Comparison of ENCODE assay signal across 8 cellular contexts in the genomic region with DNA sequence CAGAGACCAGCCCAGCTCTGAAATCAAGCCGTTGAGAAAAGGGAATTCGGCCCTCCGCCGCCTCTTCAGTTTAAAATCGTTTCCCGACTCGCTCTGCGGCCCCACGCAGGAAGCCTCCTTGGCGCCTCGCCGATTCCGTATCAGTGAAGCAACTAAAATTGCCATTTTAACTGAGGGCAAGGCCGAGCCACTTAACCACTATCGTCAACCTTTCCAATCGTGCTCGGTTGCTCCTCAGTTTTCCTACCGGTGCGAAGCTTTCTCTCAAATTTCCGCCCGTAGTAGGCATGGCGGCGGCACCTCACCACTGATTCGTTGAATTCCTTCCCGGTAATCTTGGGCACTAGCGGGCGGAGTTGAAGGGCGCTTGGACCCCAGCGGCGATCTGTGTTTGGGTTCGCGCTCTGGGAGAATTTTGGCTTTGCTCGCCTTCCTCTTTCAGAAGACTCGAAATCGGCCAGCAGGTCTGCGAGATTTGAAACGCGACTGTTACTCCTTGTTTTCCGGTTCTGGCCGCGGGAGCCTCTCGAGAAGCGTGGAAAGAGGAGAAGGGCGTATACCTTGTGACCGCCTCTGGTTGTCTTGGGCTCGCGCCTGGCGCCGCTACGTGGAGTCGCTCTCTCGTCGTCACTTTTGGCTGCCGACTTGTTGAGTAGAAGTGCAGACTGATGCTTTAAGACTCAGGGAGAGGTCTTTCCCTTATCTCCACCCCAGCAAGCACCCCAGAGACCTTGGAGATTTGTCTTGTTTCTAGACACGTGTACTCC. TPM values are rescaled to one million over a fixed set of nuclear protein-coding genes. Genes with fewer than 3 reads are reported as not detected.
A peak's percentile ranks its signal among the peaks of the same experiment; 100 is the strongest.
DNase-seq lines count a peak whose midpoint lies in the region; ATAC-seq, FAIRE-seq and TF ChIP-seq lines count a peak whose summit lies in the region.

A gene with protein sequence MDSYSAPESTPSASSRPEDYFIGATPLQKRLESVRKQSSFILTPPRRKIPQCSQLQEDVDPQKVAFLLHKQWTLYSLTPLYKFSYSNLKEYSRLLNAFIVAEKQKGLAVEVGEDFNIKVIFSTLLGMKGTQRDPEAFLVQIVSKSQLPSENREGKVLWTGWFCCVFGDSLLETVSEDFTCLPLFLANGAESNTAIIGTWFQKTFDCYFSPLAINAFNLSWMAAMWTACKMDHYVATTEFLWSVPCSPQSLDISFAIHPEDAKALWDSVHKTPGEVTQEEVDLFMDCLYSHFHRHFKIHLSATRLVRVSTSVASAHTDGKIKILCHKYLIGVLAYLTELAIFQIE (minus strand): TSS at position 569 of the 767 bp plus-strand sequence. CDS start 13,584 bp downstream, outside the sequence.
A gene with protein sequence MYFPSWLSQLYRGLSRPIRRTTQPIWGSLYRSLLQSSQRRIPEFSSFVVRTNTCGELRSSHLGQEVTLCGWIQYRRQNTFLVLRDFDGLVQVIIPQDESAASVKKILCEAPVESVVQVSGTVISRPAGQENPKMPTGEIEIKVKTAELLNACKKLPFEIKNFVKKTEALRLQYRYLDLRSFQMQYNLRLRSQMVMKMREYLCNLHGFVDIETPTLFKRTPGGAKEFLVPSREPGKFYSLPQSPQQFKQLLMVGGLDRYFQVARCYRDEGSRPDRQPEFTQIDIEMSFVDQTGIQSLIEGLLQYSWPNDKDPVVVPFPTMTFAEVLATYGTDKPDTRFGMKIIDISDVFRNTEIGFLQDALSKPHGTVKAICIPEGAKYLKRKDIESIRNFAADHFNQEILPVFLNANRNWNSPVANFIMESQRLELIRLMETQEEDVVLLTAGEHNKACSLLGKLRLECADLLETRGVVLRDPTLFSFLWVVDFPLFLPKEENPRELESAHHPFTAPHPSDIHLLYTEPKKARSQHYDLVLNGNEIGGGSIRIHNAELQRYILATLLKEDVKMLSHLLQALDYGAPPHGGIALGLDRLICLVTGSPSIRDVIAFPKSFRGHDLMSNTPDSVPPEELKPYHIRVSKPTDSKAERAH (plus strand): TSS at position 359 of the 767 bp plus-strand sequence. CDS start 557 bp downstream, outside the sequence.

- no peaks in the 10 kb centered on the region for H3K9me3 Mint-ChIP-seq in astrocyte (ENCODE audit: unreplicated experiment)

- peak within 1 kb of the TSS; percentile 97 for H3K4me3 Mint-ChIP-seq in astrocyte (ENCODE audit: unreplicated experiment)

- peaks cover 9% of the 10 kb centered on the region for H3K4me1 Mint-ChIP-seq in astrocyte (ENCODE audit: low read depth, unreplicated experiment)

- H3K4me1 ChIP-seq in astrocyte (ENCODE audit: insufficient read depth, low read length) (no peaks in the 10 kb centered on the region), right cardiac atrium (ENCODE audit: control insufficient read depth, insufficient read depth, low read length) (no peaks in the 10 kb centered on the region), aorta (ENCODE audit: control insufficient read depth in 1 of 2, insufficient read depth in 2 of 2, low read length in 2 of 2) (peaks cover 0 to 2% of the 10 kb centered on the region in 2 donors)

- H2AFZ ChIP-seq in astrocyte (ENCODE audit: low read depth, low read length), result peak within 1 kb of the TSS; percentile 89

- H3K9ac ChIP-seq in astrocyte (ENCODE audit: low read length), result peak within 1 kb of the TSS; percentile 91

- H3K4me3 ChIP-seq in astrocyte (ENCODE audit: insufficient read depth, low read depth, low read length) (peak within 1 kb of the TSS; percentile 99), right cardiac atrium (ENCODE audit: low read length) (peak within 1 kb of the TSS; percentile 88), aorta (ENCODE audit: low read length in 2 of 2) (peak within 1 kb of the TSS; percentile 53 to 98)

- TF ChIP-seq POLR2A in GM18505 (IDR thresholded peaks at IDR 0.05; ENCODE audit: borderline replicate concordance, extremely low read depth, insufficient read depth, insufficient read length), result peak; percentile 66

- ATAC-seq in GM18505 (IDR thresholded peaks at IDR 0.05; ENCODE audit: unreplicated experiment), result peak; percentile 74
- ATAC-seq in HG02973 (IDR thresholded peaks at IDR 0.05; ENCODE audit: unreplicated experiment), result peak; percentile 78
- peak; percentile 98 to 99 for ATAC-seq in right cardiac atrium
- ATAC-seq in aorta (ENCODE audit: low FRiP score), result peak; percentile 100

- H3K27ac Mint-ChIP-seq in astrocyte (ENCODE audit: unreplicated experiment), result peak within 1 kb of the TSS; percentile 99

- H3K27me3 Mint-ChIP-seq in astrocyte (ENCODE audit: low read depth, unreplicated experiment), result no peaks in the 10 kb centered on the region

- H3K9me3 ChIP-seq in astrocyte (ENCODE audit: insufficient read depth, low read depth, low read length), result no peaks in the 10 kb centered on the region
- no peaks in the 10 kb centered on the region for H3K9me3 ChIP-seq in right cardiac atrium (ENCODE audit: control insufficient read depth, low read length)
- no peaks in the 10 kb centered on the region for H3K9me3 ChIP-seq in aorta (ENCODE audit: control insufficient read depth, low read length)

- H3K79me2 ChIP-seq in astrocyte (ENCODE audit: insufficient read depth, low read length), result peaks cover 46% of the 10 kb centered on the region

- H3K36me3 ChIP-seq in astrocyte (ENCODE audit: insufficient read depth, low read length), result no peaks in the 10 kb centered on the region
- H3K36me3 ChIP-seq in aorta (ENCODE audit: control insufficient read depth in 1 of 2, insufficient read depth in 2 of 2, low read length in 1 of 2), result no peaks in the 10 kb centered on the region

- peak within 1 kb of the TSS; percentile 98 for H3K4me2 ChIP-seq in astrocyte (ENCODE audit: low read length)

- intact Hi-C loops in right cardiac atrium (cut with DNase I), result loop anchor here (5.0 to 10.0 kb wide), 4 partner anchors 390 to 1080 kb away; no protein-coding TSS in a partner anchor
- intact Hi-C loops in aorta (cut with DNase I), result loop anchor here (2.0 to 5.0 kb wide), 4 partner anchors 44 to 407 kb away; a partner anchor contains a TSS

- peak; percentile 96 for DNase-seq in NCI-H2029 (lab: John Stamatoyannopoulos, UW)
- DNase-seq in T-helper 22 cell (ENCODE audit: low read depth), result peak; percentile 87
- DNase-seq in astrocyte (ENCODE audit: low read depth), result peak; percentile 97
- peak; percentile 97 to 99 (median 97) for DNase-seq in right cardiac atrium
- peak; percentile 97 for DNase-seq in putamen (ENCODE audit: low spot score)
- peak; percentile 98 for DNase-seq in aorta

- peak within 1 kb of the TSS; percentile 93 for H3K27ac ChIP-seq in astrocyte (ENCODE audit: low read depth, low read length)
- peak within 1 kb of the TSS; percentile 99 for H3K27ac ChIP-seq in right cardiac atrium (ENCODE audit: low read length)
- H3K27ac ChIP-seq in aorta (ENCODE audit: low read depth in 1 of 2, low read length in 2 of 2), result peak within 1 kb of the TSS; percentile 46 to 92

- WGBS in right cardiac atrium, result under 1% methylated on average over 55 of the region's 55 CpGs
- WGBS in aorta, 2 donors, result 0% methylated on average over 55 of the region's 55 CpGs

- FAIRE-seq in astrocyte (lab: Jason Lieb, UNC), result no peak

- H3K27me3 ChIP-seq in astrocyte (ENCODE audit: insufficient read depth, low read length) (no peaks in the 10 kb centered on the region), right cardiac atrium (ENCODE audit: control insufficient read depth, insufficient read depth) (no peaks in the 10 kb centered on the region), aorta (ENCODE audit: control insufficient read depth in 1 of 2, insufficient read depth in 2 of 2, low read length in 1 of 2) (no peaks in the 10 kb centered on the region)

- TF ChIP-seq CTCF in astrocyte (IDR thresholded peaks at IDR 0.05; ENCODE audit: insufficient read depth, low read depth, low read length), result no peak

- no peaks in the 10 kb centered on the region for H4K20me1 ChIP-seq in astrocyte (ENCODE audit: insufficient read depth, low read length)

- H3K36me3 Mint-ChIP-seq in astrocyte (ENCODE audit: low read depth, unreplicated experiment), result peaks cover 2% of the 10 kb centered on the region

RNA-seq across cellular contexts. Expression of the first gene that starts in this region (rescaled TPM):
- total RNA-seq in astrocyte (7.6 and 7.9 TPM in 2 replicates), right cardiac atrium (1 to 10 TPM; 3.0 to 4.3 (median 3.9) TPM), aorta (1 to 10 TPM; 4.5 to 4.8 TPM)
- polyA plus RNA-seq in right cardiac atrium (2.9 TPM), aorta (1 to 10 TPM; 1.9 to 5.9 TPM)

RNA-seq across cellular contexts. Expression of the second gene that starts in this region (rescaled TPM):
- total RNA-seq in astrocyte (17.4 and 17.9 TPM in 2 replicates), right cardiac atrium (10 to 100 TPM; 11.7 to 13.6 (median 13.1) TPM), aorta (1 to 10 TPM; 8.6 to 10.0 TPM)
- polyA plus RNA-seq in right cardiac atrium (8.3 TPM), aorta (1 to 10 TPM; 2.0 to 3.6 TPM)

Comparison
In these comparisons a context has a peak if more than half of its experiments do, and no peak if none do; other contexts are left out.
1. Peak in every context shown above with its lines: DNase-seq, ATAC-seq, H3K4me3 ChIP-seq and H3K27ac ChIP-seq.